9 cellular contexts compared by ENCODE assay signal in genomic region chr17:50681260-50682200, GRCh38. TPM values are rescaled to one million over a fixed set of nuclear protein-coding genes. Genes with fewer than 3 reads are reported as not detected.
DNase-seq lines count a peak whose midpoint lies in the region; ATAC-seq and TF ChIP-seq lines count a peak whose summit lies in the region.
"Had no signal": no experiment of that assay in that cellular context is flagged by ENCODE, and none has a peak within 500 bp of the region (broad histone marks: within the 10 kb centered on the region; RNA-seq: fewer than 3 reads in every experiment).

No MANE protein-coding gene starts in this region.

- no peaks in the 10 kb centered on the region for H3K36me3 ChIP-seq in naive thymus-derived CD4-positive, alpha-beta T cell (ENCODE audit: control insufficient read depth in 2 of 3, insufficient read depth in 3 of 3, low read length in 3 of 3)

- H3K9me3 ChIP-seq in naive thymus-derived CD4-positive, alpha-beta T cell (ENCODE audit: control insufficient read depth in 2 of 3, low read length in 3 of 3) = no peaks in the 10 kb centered on the region

- no peaks in the 10 kb centered on the region for H3K36me3 Mint-ChIP-seq in naive thymus-derived CD4-positive, alpha-beta T cell
- H3K36me3 Mint-ChIP-seq in T-cell = no peaks in the 10 kb centered on the region

- TF ChIP-seq CTCF in AG09319 (IDR thresholded peaks at IDR 0.05; ENCODE audit: low read depth, low read length) (peak; percentile 74), HFF-Myc (IDR thresholded peaks at IDR 0.05; ENCODE audit: low read depth, low read length, missing control alignments) (peak; percentile 71)

- peak; percentile 57 for DNase-seq in AG09319 (ENCODE audit: extremely low read depth, low read depth)
- peak; percentile 65 for DNase-seq in HFF-Myc (ENCODE audit: extremely low read depth, low read depth)
- peak; percentile 76 for DNase-seq in RPMI7951 (ENCODE audit: low read depth)
- DNase-seq in epidermal melanocyte (ENCODE audit: insufficient read length, low spot score) = peak; percentile 80
- DNase-seq in naive thymus-derived CD4-positive, alpha-beta T cell = no peak
- no peak for DNase-seq in T-cell

- no peak overlapping the region for H3K27ac Mint-ChIP-seq in naive thymus-derived CD4-positive, alpha-beta T cell
- H3K27ac Mint-ChIP-seq in T-cell = no peak overlapping the region
- H3K27ac Mint-ChIP-seq: stimulated activated naive CD8-positive, alpha-beta T cell treated with anti-CD3 and anti-CD28 coated beads, Interleukin-15, Interleukin-2, amounts not matched to agents 100 ng/mL and 50 ng/mL, for 24 hours had no signal

- intact Hi-C loops in naive thymus-derived CD4-positive, alpha-beta T cell (cut with micrococcal nuclease) = no loop called here

- POLR2A ChIA-PET in naive thymus-derived CD4-positive, alpha-beta T cell (lab: Charles Lee) = no interaction called here
- POLR2A ChIA-PET in T-cell (lab: Charles Lee) = no interaction called here

- no peak overlapping the region for H3K4me3 ChIP-seq in HFF-Myc (replicated peaks; ENCODE audit: low read depth, low read length)
- H3K4me3 ChIP-seq in naive thymus-derived CD4-positive, alpha-beta T cell (ENCODE audit: low read length) = no peak overlapping the region

- CTCF ChIA-PET in naive thymus-derived CD4-positive, alpha-beta T cell (lab: Charles Lee) = no interaction called here
- CTCF ChIA-PET in T-cell (lab: Charles Lee) = interaction anchor here in 1 of 2 donors (0.6 kb wide), 1 partner anchor 77 kb away, joined by 3 read pairs; no protein-coding TSS in a partner anchor

- peak overlapping the region in 2 of 10 donors; percentile 1 to 18 for H3K4me3 Mint-ChIP-seq in naive thymus-derived CD4-positive, alpha-beta T cell
- H3K4me3 Mint-ChIP-seq in T-cell = no peak overlapping the region
- H3K4me3 Mint-ChIP-seq: stimulated activated naive CD8-positive, alpha-beta T cell treated with anti-CD3 and anti-CD28 coated beads, Interleukin-15, Interleukin-2, amounts not matched to agents 100 ng/mL and 50 ng/mL, for 24 hours had no signal

- peak; percentile 29 for ATAC-seq in naive thymus-derived CD4-positive, alpha-beta T cell
- ATAC-seq in HG03175 (IDR thresholded peaks at IDR 0.05; ENCODE audit: unreplicated experiment) (no peak), GM21447 (IDR thresholded peaks at IDR 0.05; ENCODE audit: unreplicated experiment) (no peak), T-cell (replicated peaks in 1 of 4) (no peak)

- H3K27me3 Mint-ChIP-seq in naive thymus-derived CD4-positive, alpha-beta T cell = peaks cover 12 to 48% (median 19%) of the 10 kb centered on the region in 5 donors
- peaks cover 18 to 23% of the 10 kb centered on the region in 2 donors for H3K27me3 Mint-ChIP-seq in T-cell

- no peaks in the 10 kb centered on the region for H3K27me3 ChIP-seq in naive thymus-derived CD4-positive, alpha-beta T cell (ENCODE audit: control insufficient read depth in 2 of 2, insufficient read depth in 2 of 2, low read length in 2 of 2)

- H3K4me1 Mint-ChIP-seq in naive thymus-derived CD4-positive, alpha-beta T cell = peaks cover 5 to 12% (median 7%) of the 10 kb centered on the region in 7 donors
- H3K4me1 Mint-ChIP-seq in T-cell = peaks cover 4 to 18% (median 5%) of the 10 kb centered on the region in 3 donors

- peaks cover 0 to 2% (median 0%) of the 10 kb centered on the region in 11 donors for H3K9me3 Mint-ChIP-seq in naive thymus-derived CD4-positive, alpha-beta T cell
- H3K9me3 Mint-ChIP-seq in T-cell = no peaks in the 10 kb centered on the region
- H3K9me3 Mint-ChIP-seq: stimulated activated naive CD8-positive, alpha-beta T cell treated with anti-CD3 and anti-CD28 coated beads, Interleukin-15, Interleukin-2, amounts not matched to agents 100 ng/mL and 50 ng/mL, for 24 hours had no signal

- H3K27ac ChIP-seq in naive thymus-derived CD4-positive, alpha-beta T cell (ENCODE audit: low read depth, low read length) = no peak overlapping the region

- H3K4me1 ChIP-seq in naive thymus-derived CD4-positive, alpha-beta T cell (ENCODE audit: control insufficient read depth in 2 of 2, insufficient read depth in 2 of 2, low read length in 2 of 2) = no peaks in the 10 kb centered on the region

RNA-seq across cellular contexts. Expression of gene ANKRD40, which starts 26.2 kb away (rescaled TPM):
- 26.0 and 30.0 TPM in 2 replicates for total RNA-seq in RPMI7951 (2014; rRNA removed; shearing (Covaris generic))
- 10 to 100 TPM; 27.4 to 37.2 (median 33.4) TPM for total RNA-seq in naive thymus-derived CD4-positive, alpha-beta T cell
- polyA plus RNA-seq in naive thymus-derived CD4-positive, alpha-beta T cell = 1 to 10 TPM; 3.6 to 5.7 TPM
- total RNA-seq in T-cell = 10 to 100 TPM; 30.3 to 37.6 (median 34.5) TPM

RNA-seq across cellular contexts. Expression of gene LUC7L3, which starts 37.9 kb away (rescaled TPM):
- total RNA-seq in RPMI7951 (2014; rRNA removed; shearing (Covaris generic)) = 18.4 and 21.7 TPM in 2 replicates
- total RNA-seq in naive thymus-derived CD4-positive, alpha-beta T cell = 100 to 1,000 TPM; 131 to 331 (median 149) TPM
- 10 to 100 TPM; 41.8 to 65.3 TPM for polyA plus RNA-seq in naive thymus-derived CD4-positive, alpha-beta T cell
- total RNA-seq in T-cell = 100 to 1,000 TPM; 126 to 273 (median 232) TPM

RNA-seq across cellular contexts. Expression of gene ABCC3, which starts 46.8 kb away (rescaled TPM):
- 23.1 and 28.4 TPM in 2 replicates for total RNA-seq in RPMI7951 (2014; rRNA removed; shearing (Covaris generic))
- total RNA-seq in naive thymus-derived CD4-positive, alpha-beta T cell = 10 to 100 TPM in 1 of 5 experiments, 1 to 10 TPM in 2, under 1 TPM in 1, not detected in 1; 0.68 to 22.4 (median 1.3) TPM
- polyA plus RNA-seq in naive thymus-derived CD4-positive, alpha-beta T cell = not detected
- total RNA-seq in T-cell = 1 to 10 TPM in 3 of 5 donors, under 1 TPM in 1, not detected in 1; 0.75 to 2.2 (median 1.5) TPM

Comparison
In these comparisons a context has a peak if more than half of its experiments do, and no peak if none do; other contexts are left out.
1. DNase-seq: peak in AG09319 (single experiment), HFF-Myc (single experiment), RPMI7951 (single experiment) and epidermal melanocyte (single experiment); none in naive thymus-derived CD4-positive, alpha-beta T cell (0 of 9) and T-cell (0 of 34).